In the genomic region with DNA sequence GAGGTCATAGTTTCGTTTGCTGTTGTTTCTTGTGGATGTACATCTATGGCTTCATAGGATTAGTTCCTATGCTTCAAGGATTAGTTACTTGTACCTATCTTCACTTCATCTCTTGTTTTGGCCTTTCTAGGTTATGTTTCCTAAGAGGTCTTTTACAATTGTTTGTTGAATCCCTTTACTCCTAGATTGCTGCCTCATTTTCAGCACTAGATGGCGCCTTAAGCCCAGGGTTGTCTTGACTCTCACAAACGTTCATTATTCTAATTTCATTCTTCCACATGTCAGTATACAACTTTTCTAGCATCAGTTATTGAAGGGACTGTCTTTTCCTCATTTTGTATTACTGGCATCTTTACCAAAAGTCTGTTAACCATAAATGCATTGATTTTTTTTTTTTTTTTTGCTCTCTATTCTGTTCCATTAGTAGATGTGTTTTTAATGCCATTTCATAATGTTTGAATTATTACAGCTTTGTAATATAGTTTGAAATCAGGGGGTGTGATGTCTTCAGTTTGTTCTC, we compare ENCODE assay signal across 8 cellular contexts. TPM values are rescaled to one million over a fixed set of nuclear protein-coding genes. Genes with fewer than 3 reads are reported as not detected.
DNase-seq lines count a peak whose midpoint lies in the region; ATAC-seq and TF ChIP-seq lines count a peak whose summit lies in the region.

No MANE protein-coding gene starts in this region.

- no peak overlapping the region for H3K4me3 Mint-ChIP-seq in immature natural killer cell

- DNase-seq in DMS53 treated with DMSO at 0.1 percent for 48 hours (lab: John Stamatoyannopoulos, UW; ENCODE audit: unreplicated experiment) (peak; percentile 26), KG1 (lab: John Stamatoyannopoulos, UW) (peak; percentile 66), Peyer's patch (peak in 1 of 3 donors; percentile 80), immature natural killer cell (peak; percentile 30 to 46 (median 41)), hepatic stellate cell (ENCODE audit: low spot score) (no peak)
- DNase-seq in activated gamma-delta T cell treated with anti-CD3 and anti-CD28 coated beads, Interleukin-2, amount 50 U/mL, for 16 hours (ENCODE audit: low read depth): peak; percentile 4
- peak; percentile 19 for DNase-seq in stimulated activated CD8-positive, alpha-beta memory T cell treated with anti-CD3 and anti-CD28 coated beads, Interleukin-12 subunit alpha, Interleukin-12 subunit beta, amount 100 ng/mL, for 1 hour (ENCODE audit: low read depth)

- TF ChIP-seq CTCF in Peyer's patch (IDR thresholded peaks at IDR 0.05): peak in 5 of 6 experiments; percentile 9 to 81 (median 75)

- H3K4me1 ChIP-seq in Peyer's patch: no peaks in the 10 kb centered on the region

- H3K27me3 ChIP-seq in Peyer's patch: no peaks in the 10 kb centered on the region

- H3K27ac ChIP-seq in Peyer's patch: no peak overlapping the region

- no peak for ATAC-seq in HG03457 (IDR thresholded peaks at IDR 0.05; ENCODE audit: unreplicated experiment)

- no peaks in the 10 kb centered on the region for H3K9me3 ChIP-seq in Peyer's patch

- H3K36me3 Mint-ChIP-seq in immature natural killer cell: no peaks in the 10 kb centered on the region

- H3K4me3 ChIP-seq in Peyer's patch: no peak overlapping the region

- H3K27me3 Mint-ChIP-seq in immature natural killer cell (ENCODE audit: low read depth in 3 of 3): peaks cover 4 to 16% (median 6%) of the 10 kb centered on the region in 3 donors

- no peak overlapping the region for H3K27ac Mint-ChIP-seq in immature natural killer cell

- peaks cover 0 to 5% (median 0%) of the 10 kb centered on the region in 6 donors for H3K9me3 Mint-ChIP-seq in immature natural killer cell

- no peaks in the 10 kb centered on the region for H3K4me1 Mint-ChIP-seq in immature natural killer cell

- no peaks in the 10 kb centered on the region for H3K36me3 ChIP-seq in Peyer's patch

- TF ChIP-seq POLR2A in Peyer's patch (IDR thresholded peaks at IDR 0.05): no peak

RNA-seq across cellular contexts. Expression of gene NACA2, which starts 45.0 kb away (rescaled TPM):
- not detected for total RNA-seq in Peyer's patch
- not detected for polyA plus RNA-seq in immature natural killer cell
